In genomic region chr12:109477185-109477962, GRCh38 we compare ENCODE assay signal across 8 cellular contexts.
DNase-seq lines count a peak whose midpoint lies in the region; ATAC-seq and TF ChIP-seq lines count a peak whose summit lies in the region.

TSS of gene KCTD10 (minus strand) at chr12:109477300. CDS start at chr12:109477262, 38 bp downstream.
TSS of gene UBE3B (plus strand) at chr12:109477634. CDS start at chr12:109483552, 5,918 bp downstream.

- H3K9me3 ChIP-seq in BLaER1: no peaks in the 10 kb centered on the region

- H4K20me1 ChIP-seq in BLaER1: peaks cover 43% of the 10 kb centered on the region

- ATAC-seq in GM19351 (IDR thresholded peaks at IDR 0.05; ENCODE audit: unreplicated experiment): peak; percentile 95
- peak; percentile 79 for ATAC-seq in HG03469 (IDR thresholded peaks at IDR 0.05; ENCODE audit: unreplicated experiment)

- H3K4me1 ChIP-seq in BLaER1: peaks cover 40% of the 10 kb centered on the region

- H3K27ac ChIP-seq in BLaER1 (peak within 1 kb of the TSS; percentile 99), layer of hippocampus (ENCODE audit: low read depth, low read length) (peak within 1 kb of the TSS; percentile 97)

- H3K9ac ChIP-seq in BLaER1: peak within 1 kb of the TSS; percentile 99

- H3K4me2 ChIP-seq in BLaER1: peak within 1 kb of the TSS; percentile 96

- H3K27me3 ChIP-seq in BLaER1 (no peaks in the 10 kb centered on the region), layer of hippocampus (ENCODE audit: control insufficient read depth, insufficient read depth, low read length) (no peaks in the 10 kb centered on the region)

- H3K36me3 ChIP-seq in BLaER1: peaks cover 6% of the 10 kb centered on the region; the same call in 1 of the 2 replicates

- peak; percentile 71 to 90 for DNase-seq in NCI-H526 (lab: John Stamatoyannopoulos, UW)
- DNase-seq in activated CD4-positive, alpha-beta T cell treated with anti-CD3 and anti-CD28 coated beads for 4 hours: peak; percentile 81 to 84
- peak; percentile 94 for DNase-seq in choroid plexus epithelial cell (ENCODE audit: low read depth)
- peak; percentile 71 to 80 (median 78) for DNase-seq in stimulated activated CD4-positive, alpha-beta T cell treated with anti-CD3 and anti-CD28 coated beads, Interleukin-1b, Interleukin-23, amount 100 ng/mL, for 24 hours (ENCODE audit: low read depth in 4 of 4, low spot score in 1 of 4)

- peak within 1 kb of the TSS; percentile 91 for H3K4me3 ChIP-seq in BLaER1
- H3K4me3 ChIP-seq in choroid plexus epithelial cell (ENCODE audit: low read depth, low read length): peak within 1 kb of the TSS; percentile 68

- peak; percentile 10 for TF ChIP-seq CTCF in choroid plexus epithelial cell (conservative IDR thresholded peaks at IDR 0.05; ENCODE audit: low read depth, low read length)

Comparison
In these comparisons a context has a peak if more than half of its experiments do, and no peak if none do; other contexts are left out.
1. Peak in every context shown above with its lines: DNase-seq, ATAC-seq, H3K4me3 ChIP-seq and H3K27ac ChIP-seq.